Comparison of ENCODE assay signal across 12 cellular contexts in the genomic region with DNA sequence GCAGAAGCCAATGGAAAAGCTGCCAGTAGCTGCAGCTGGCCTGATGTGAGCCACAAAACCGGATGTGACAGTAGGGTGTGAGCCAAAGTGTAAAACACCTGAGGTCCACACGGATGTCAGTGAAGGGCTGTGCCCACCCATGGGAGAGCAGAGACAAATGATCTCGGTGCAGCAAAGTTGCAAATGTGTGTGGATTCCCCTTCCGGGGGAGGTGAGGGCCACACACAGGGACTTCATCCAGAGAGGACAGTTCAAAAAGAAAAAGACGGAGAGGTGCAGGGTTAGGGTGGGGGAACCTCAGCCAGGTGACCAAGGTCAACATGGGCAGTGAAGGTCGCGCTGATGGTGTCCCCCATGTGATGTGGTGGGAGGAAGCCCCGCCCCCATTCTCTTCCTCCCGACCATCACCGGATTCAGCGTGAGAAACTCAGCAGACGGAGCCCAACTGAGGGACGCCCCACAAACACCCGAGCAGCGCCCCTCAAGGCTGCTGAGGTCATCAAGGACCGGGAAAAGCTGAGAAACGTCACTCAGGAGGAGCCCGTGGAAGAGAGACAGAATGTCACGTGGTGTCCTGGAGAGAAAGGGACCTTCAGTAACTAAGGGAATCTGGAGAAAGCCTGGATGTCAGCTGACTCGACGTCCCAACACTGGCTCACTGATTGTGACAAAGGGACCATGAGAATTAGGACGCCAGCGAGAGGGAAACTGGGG. TPM values are rescaled to one million over a fixed set of nuclear protein-coding genes. Genes with fewer than 3 reads are reported as not detected.
DNase-seq lines count a peak whose midpoint lies in the region; ATAC-seq, FAIRE-seq and TF ChIP-seq lines count a peak whose summit lies in the region.
"Had no signal": no experiment of that assay in that cellular context is flagged by ENCODE, and none has a peak within 500 bp of the region (broad histone marks: within the 10 kb centered on the region; RNA-seq: fewer than 3 reads in every experiment).

No MANE protein-coding gene starts in this region.

- H3K4me2 ChIP-seq in A549: no peak overlapping the region
- no peak overlapping the region for H3K4me2 ChIP-seq in mesenchymal stem cell (ENCODE audit: low read length, poor library complexity, severe bottlenecking)

- POLR2A ChIA-PET in A549 (lab: Yijun Ruan, JAX) (no interaction called here), Caco-2 (lab: Charles Lee) (no interaction called here)

- H3K18ac ChIP-seq in mesenchymal stem cell (ENCODE audit: low read depth in 1 of 2, low read length in 2 of 2): no peak overlapping the region

- no peak overlapping the region for H3K23ac ChIP-seq in mesenchymal stem cell (ENCODE audit: low read length in 2 of 2)

- BruUV-seq in Caco-2 (replicated peaks; lab: Mats Ljungman, UMichigan): no TSS peak

- H3K4me1 ChIP-seq in A549: peaks cover 15% of the 10 kb centered on the region; the same call in 2 of the 3 replicates
- H3K4me1 ChIP-seq in mesenchymal stem cell (ENCODE audit: control insufficient read depth, insufficient read depth, low read depth, low read length): peaks cover 8% of the 10 kb centered on the region
- H3K4me1 ChIP-seq in Caco-2: peaks cover 18% of the 10 kb centered on the region

- CTCF ChIA-PET in A549 (lab: Yijun Ruan, JAX): interaction anchor here (1.1 to 1.5 kb wide), 5 partner anchors 10 to 38 kb away, joined by 3 to 5 read pairs (median 3); a partner anchor contains a TSS
- CTCF ChIA-PET in Caco-2 (lab: Charles Lee): no interaction called here

- H3K27me3 ChIP-seq in mesenchymal stem cell (ENCODE audit: control insufficient read depth in 1 of 2, insufficient read depth in 1 of 2, low read length in 2 of 2) (peaks cover 0 to 28% of the 10 kb centered on the region in 2 experiments), Caco-2 (replicated peaks; ENCODE audit: control insufficient read depth, insufficient read depth, low read length) (no peaks in the 10 kb centered on the region)

- no peak overlapping the region for H4K91ac ChIP-seq in mesenchymal stem cell (ENCODE audit: low read length)

- ATAC-seq in A549 (no peak), left lobe of liver (no peak), HG02884 (IDR thresholded peaks at IDR 0.05; ENCODE audit: unreplicated experiment) (no peak)

- H2BK15ac ChIP-seq in mesenchymal stem cell (ENCODE audit: low read depth, poor library complexity, severe bottlenecking): no peak overlapping the region

- no peak overlapping the region for H2BK12ac ChIP-seq in mesenchymal stem cell (ENCODE audit: low read length in 2 of 2)

- intact Hi-C loops in Caco-2 (cut with micrococcal nuclease; ENCODE audit: unreplicated experiment): no loop called here

- no peaks in the 10 kb centered on the region for H3K9me3 ChIP-seq in A549
- H3K9me3 ChIP-seq in mesenchymal stem cell (ENCODE audit: control insufficient read depth, low read length): no peaks in the 10 kb centered on the region
- H3K9me3 ChIP-seq in Caco-2: no peaks in the 10 kb centered on the region

- no peak overlapping the region for H4K8ac ChIP-seq in mesenchymal stem cell (ENCODE audit: low read length)

- 69% methylated on average over 21 of the region's 23 CpGs for WGBS in A549 (ENCODE audit: missing lambda C conversion rate)
- 55% methylated on average over 23 of the region's 23 CpGs for WGBS in mesenchymal stem cell

- H3K27me3 Mint-ChIP-seq in activated naive CD4-positive, alpha-beta T cell treated with anti-CD3 and anti-CD28 coated beads, Interleukin-2, amount 50 U/mL, for 24 hours: no peaks in the 10 kb centered on the region
- no peaks in the 10 kb centered on the region for H3K27me3 Mint-ChIP-seq in Caco-2 (ENCODE audit: insufficient read depth, unreplicated experiment)

- no peaks in the 10 kb centered on the region for H3K36me3 Mint-ChIP-seq in activated naive CD4-positive, alpha-beta T cell treated with anti-CD3 and anti-CD28 coated beads, Interleukin-2, amount 50 U/mL, for 24 hours
- H3K36me3 Mint-ChIP-seq in Caco-2 (ENCODE audit: insufficient read depth, unreplicated experiment): peaks cover 5% of the 10 kb centered on the region
- H3K36me3 Mint-ChIP-seq: mesothelial cell of epicardium had no signal

- no peak overlapping the region for H2BK120ac ChIP-seq in mesenchymal stem cell (ENCODE audit: low read depth, low read length)

- no peak overlapping the region; a peak in 1 of 6 replicates for H3K27ac ChIP-seq in A549
- H3K27ac ChIP-seq in mesenchymal stem cell (ENCODE audit: low read length, poor library complexity, severe bottlenecking): no peak overlapping the region
- H3K27ac ChIP-seq: epithelial cell of prostate had no signal

- no peaks in the 10 kb centered on the region for H3K9me3 Mint-ChIP-seq in activated naive CD4-positive, alpha-beta T cell treated with anti-CD3 and anti-CD28 coated beads, Interleukin-2, amount 50 U/mL, for 24 hours
- no peaks in the 10 kb centered on the region for H3K9me3 Mint-ChIP-seq in Caco-2 (ENCODE audit: unreplicated experiment)
- H3K9me3 Mint-ChIP-seq: mesothelial cell of epicardium had no signal

- TF ChIP-seq EP300 in A549 (IDR thresholded peaks at IDR 0.05): no peak

- TF ChIP-seq POLR2A in A549 (IDR thresholded peaks at IDR 0.05; ENCODE audit: low read length): no peak
- no peak for TF ChIP-seq POLR2A in GM12891 (IDR thresholded peaks at IDR 0.05; ENCODE audit: low read depth, low read length)

- peaks cover 20% of the 10 kb centered on the region for H3K4me1 Mint-ChIP-seq in activated naive CD4-positive, alpha-beta T cell treated with anti-CD3 and anti-CD28 coated beads, Interleukin-2, amount 50 U/mL, for 24 hours
- no peaks in the 10 kb centered on the region for H3K4me1 Mint-ChIP-seq in Caco-2 (ENCODE audit: low read depth, unreplicated experiment)

- H3K4ac ChIP-seq in mesenchymal stem cell (ENCODE audit: low read depth in 1 of 2, low read length in 2 of 2): no peak overlapping the region

- no peaks in the 10 kb centered on the region for H3K79me1 ChIP-seq in mesenchymal stem cell (replicated peaks; ENCODE audit: low read length, poor library complexity, severe bottlenecking)

- H2AFZ ChIP-seq in mesenchymal stem cell (ENCODE audit: low read depth, low read length): no peak overlapping the region

- DNase-seq in A549 (ENCODE audit: low read depth in 1 of 2, low spot score in 1 of 2) (no peak), GM12891 (ENCODE audit: insufficient read length, low spot score) (no peak), mesenchymal stem cell (no peak), left lobe of liver (ENCODE audit: low spot score) (no peak), Caco-2 (no peak), NCI-H748 treated with DMSO at 0.1 percent for 48 hours (lab: John Stamatoyannopoulos, UW) (no peak)
- DNase-seq: NCI-H526 treated with DMSO at 0.1 percent for 48 hours had no signal

- H3K36me3 ChIP-seq in mesenchymal stem cell (ENCODE audit: control insufficient read depth in 1 of 2, insufficient read depth in 2 of 2, low read depth in 1 of 2, low read length in 2 of 2) (no peaks in the 10 kb centered on the region), Caco-2 (ENCODE audit: control insufficient read depth, insufficient read depth, low read length) (no peaks in the 10 kb centered on the region)

- no peak overlapping the region for H2BK5ac ChIP-seq in mesenchymal stem cell (ENCODE audit: low read depth, low read length, poor library complexity, severe bottlenecking)

- no peak for FAIRE-seq in A549 (lab: Jason Lieb, UNC)
- peak; percentile 20 for FAIRE-seq in GM12891 (lab: Jason Lieb, UNC)

- H3K9ac ChIP-seq in mesenchymal stem cell (ENCODE audit: low read length): peak overlapping the region; percentile 18

- peak overlapping the region; percentile 24 for H3K4me3 Mint-ChIP-seq in activated naive CD4-positive, alpha-beta T cell treated with anti-CD3 and anti-CD28 coated beads, Interleukin-2, amount 50 U/mL, for 24 hours
- H3K4me3 Mint-ChIP-seq in Caco-2 (ENCODE audit: unreplicated experiment): no peak overlapping the region
- H3K4me3 Mint-ChIP-seq: mesothelial cell of epicardium had no signal

- no peak overlapping the region for H3K14ac ChIP-seq in mesenchymal stem cell (ENCODE audit: low read length in 2 of 2)

- no peak overlapping the region for H2AK5ac ChIP-seq in mesenchymal stem cell (ENCODE audit: low read length, severe bottlenecking)

- H3K27ac Mint-ChIP-seq in activated naive CD4-positive, alpha-beta T cell treated with anti-CD3 and anti-CD28 coated beads, Interleukin-2, amount 50 U/mL, for 24 hours: no peak overlapping the region
- H3K27ac Mint-ChIP-seq in Caco-2 (ENCODE audit: unreplicated experiment): no peak overlapping the region
- H3K27ac Mint-ChIP-seq: mesothelial cell of epicardium had no signal

- no peak for TF ChIP-seq RAD21 in A549 (conservative IDR thresholded peaks at IDR 0.05 in 1 of 2, IDR thresholded peaks at IDR 0.05 in 1 of 2)

- no peak for TF ChIP-seq CTCF in A549 (IDR thresholded peaks at IDR 0.05)
- no peak for TF ChIP-seq CTCF in Caco-2 (IDR thresholded peaks at IDR 0.05; ENCODE audit: insufficient read depth in 1 of 2, low read depth in 1 of 2, low read length in 1 of 2, severe bottlenecking in 1 of 2, unreplicated experiment in 1 of 2)

- no peak overlapping the region for H3K4me3 ChIP-seq in A549
- H3K4me3 ChIP-seq in mesenchymal stem cell (ENCODE audit: insufficient read depth in 1 of 2, low read depth in 1 of 2, low read length in 2 of 2): peak overlapping the region in 1 of 2 experiments; percentile 53
- no peak overlapping the region for H3K4me3 ChIP-seq in Caco-2 (ENCODE audit: low read depth, low read length)

RNA-seq across cellular contexts. Expression of a gene that starts 11.4 kb away (rescaled TPM):
- polyA plus RNA-seq in A549 (2011; rRNA removed) (0.31 and 0.33 TPM in 2 replicates), A549 (2017; fragmentation: RNase III; extraction: RNeasy Plus Mini Kit Qiagen cat#74134 plus additional on column Dnase treatment) (0.18 to 0.34 TPM (median 0.26 TPM) in 3 replicates)
- 0.50 and 0.61 TPM in 2 replicates for polyA plus RNA-seq in A549 (2012; cell fraction: cytosol; rRNA removed)
- 0.66 and 1.0 TPM in 2 replicates for polyA plus RNA-seq in A549 (2012; cell fraction: nucleus; rRNA removed)
- polyA minus RNA-seq in A549 (2011; rRNA and poly(A)+ RNA removed): not detected in 2 replicates
- polyA plus RNA-seq in GM12891 (2012; ENCODE audit: low read depth, missing spikeins): not detected
- polyA plus RNA-seq in mesenchymal stem cell (2013, experiment 1 of 2): 172 TPM
- polyA plus RNA-seq in mesenchymal stem cell (2013, experiment 2 of 2): 175 TPM
- total RNA-seq in left lobe of liver (5.2 TPM), Caco-2 (2022) (not detected in 2 replicates)
- total RNA-seq: Daoy had no signal

RNA-seq across cellular contexts. Expression of a gene that starts 13.9 kb away (rescaled TPM):
- 0.74 and 1.8 TPM in 2 replicates for polyA plus RNA-seq in A549 (2011; rRNA removed)
- polyA plus RNA-seq in A549 (2012; cell fraction: cytosol; rRNA removed): 1.2 and 1.4 TPM in 2 replicates
- polyA plus RNA-seq in A549 (2012; cell fraction: nucleus; rRNA removed): 24.8 and 36.0 TPM in 2 replicates
- 2.8 to 3.6 TPM (median 3.0 TPM) in 3 replicates for polyA plus RNA-seq in A549 (2017; fragmentation: RNase III; extraction: RNeasy Plus Mini Kit Qiagen cat#74134 plus additional on column Dnase treatment)
- polyA minus RNA-seq in A549 (2011; rRNA and poly(A)+ RNA removed): 0.70 and 0.88 TPM in 2 replicates
- polyA plus RNA-seq in GM12891 (2012; ENCODE audit: low read depth, missing spikeins): 0.46 TPM
- polyA plus RNA-seq in mesenchymal stem cell (2013, experiment 1 of 2): 0.07 TPM
- polyA plus RNA-seq in mesenchymal stem cell (2013, experiment 2 of 2): 0.07 TPM
- 30.3 TPM for total RNA-seq in left lobe of liver
- 20.0 and 23.2 TPM in 2 replicates for total RNA-seq in Caco-2 (2022)
- total RNA-seq: Daoy had no signal

RNA-seq across cellular contexts. Expression of a gene that starts 16.9 kb away (rescaled TPM):
- polyA plus RNA-seq in A549 (2011; rRNA removed) (0.04 and 0.19 TPM in 2 replicates), A549 (2017; fragmentation: RNase III; extraction: RNeasy Plus Mini Kit Qiagen cat#74134 plus additional on column Dnase treatment) (0.05 to 0.08 TPM (median 0.08 TPM) in 3 replicates)
- 0.01 and 0.04 TPM in 2 replicates for polyA plus RNA-seq in A549 (2012; cell fraction: cytosol; rRNA removed)
- polyA plus RNA-seq in A549 (2012; cell fraction: nucleus; rRNA removed): 0.39 and 0.48 TPM in 2 replicates
- not detected in 2 replicates for polyA minus RNA-seq in A549 (2011; rRNA and poly(A)+ RNA removed)
- polyA plus RNA-seq in GM12891 (2012; ENCODE audit: low read depth, missing spikeins): not detected
- polyA plus RNA-seq in mesenchymal stem cell (2013, experiment 1 of 2): 4.3 TPM
- polyA plus RNA-seq in mesenchymal stem cell (2013, experiment 2 of 2): 4.1 TPM
- total RNA-seq in left lobe of liver (not detected), Caco-2 (2022) (not detected in 2 replicates)
- total RNA-seq: Daoy had no signal

RNA-seq across cellular contexts. Expression of a gene that starts 20.9 kb away (rescaled TPM):
- polyA plus RNA-seq in A549 (2011; rRNA removed) (0.41 and 0.45 TPM in 2 replicates), A549 (2017; fragmentation: RNase III; extraction: RNeasy Plus Mini Kit Qiagen cat#74134 plus additional on column Dnase treatment) (1.1 to 1.3 TPM (median 1.1 TPM) in 3 replicates)
- 1.2 TPM in 2 replicates for polyA plus RNA-seq in A549 (2012; cell fraction: cytosol; rRNA removed)
- polyA plus RNA-seq in A549 (2012; cell fraction: nucleus; rRNA removed): 3.6 and 7.5 TPM in 2 replicates
- polyA minus RNA-seq in A549 (2011; rRNA and poly(A)+ RNA removed): not detected in 2 replicates
- 0.47 TPM for polyA plus RNA-seq in GM12891 (2012; ENCODE audit: low read depth, missing spikeins)
- polyA plus RNA-seq in mesenchymal stem cell (2013, experiment 1 of 2): 0.55 TPM
- 0.55 TPM for polyA plus RNA-seq in mesenchymal stem cell (2013, experiment 2 of 2)
- total RNA-seq in left lobe of liver (411 TPM), Caco-2 (2022) (0.77 and 1.3 TPM in 2 replicates)
- total RNA-seq: Daoy had no signal

RNA-seq across cellular contexts. Expression of a gene that starts 21.4 kb away (rescaled TPM):
- polyA plus RNA-seq in A549 (2011; rRNA removed) (37.3 and 37.5 TPM in 2 replicates), A549 (2017; fragmentation: RNase III; extraction: RNeasy Plus Mini Kit Qiagen cat#74134 plus additional on column Dnase treatment) (59.3 to 61.4 TPM (median 59.5 TPM) in 3 replicates)
- polyA plus RNA-seq in A549 (2012; cell fraction: cytosol; rRNA removed): 101 and 139 TPM in 2 replicates
- polyA plus RNA-seq in A549 (2012; cell fraction: nucleus; rRNA removed): 343 and 496 TPM in 2 replicates
- polyA minus RNA-seq in A549 (2011; rRNA and poly(A)+ RNA removed): 54.3 and 84.8 TPM in 2 replicates
- polyA plus RNA-seq in GM12891 (2012; ENCODE audit: low read depth, missing spikeins): 40.9 TPM
- polyA plus RNA-seq in mesenchymal stem cell (2013, experiment 1 of 2): 58.2 TPM
- 59.5 TPM for polyA plus RNA-seq in mesenchymal stem cell (2013, experiment 2 of 2)
- total RNA-seq in left lobe of liver (112 TPM), Caco-2 (2022) (66.8 and 76.1 TPM in 2 replicates)
